34 cellular contexts compared by ENCODE assay signal in genomic region chr1:33330906-33331305, GRCh38. TPM values are rescaled to one million over a fixed set of nuclear protein-coding genes. Genes with fewer than 3 reads are reported as not detected.
A peak's percentile ranks its signal among the peaks of the same experiment; 100 is the strongest.
DNase-seq lines count a peak whose midpoint lies in the region; ATAC-seq and TF ChIP-seq lines count a peak whose summit lies in the region.
"Had no signal": no experiment of that assay in that cellular context is flagged by ENCODE, and none has a peak within 500 bp of the region (broad histone marks: within the 10 kb centered on the region; RNA-seq: fewer than 3 reads in every experiment).

No MANE protein-coding gene starts in this region.

- peaks cover 81% of the 10 kb centered on the region for H3K79me2 ChIP-seq in ACC112 (ENCODE audit: control insufficient read depth, insufficient read depth, low read length, unreplicated experiment)

- H3K9ac ChIP-seq in adipocyte (ENCODE audit: low read length): peak overlapping the region; percentile 51
- H3K9ac ChIP-seq: neural progenitor cell had no signal

- H2AFZ ChIP-seq in ACC112 (ENCODE audit: low read length, unreplicated experiment): no peak overlapping the region
- H2AFZ ChIP-seq: neural progenitor cell had no signal

- TF ChIP-seq EP300 in tibial nerve (IDR thresholded peaks at IDR 0.05): no peak

- WGBS in tibial nerve, 2 donors: 91 to 92% methylated on average over 7 of the region's 7 CpGs

- ATAC-seq in lower lobe of right lung (no peak), gastrocnemius medialis (no peak), left lobe of liver (no peak)
- ATAC-seq: activated CD8-positive, alpha-beta T cell treated with anti-CD3 and anti-CD28 coated beads, Interleukin-2, amount 10 ng/mL, durations not matched to agents 7 days and 5 days; activated T-helper 17 cell treated with anti-CD3 and anti-CD28 coated beads, Interleukin-2, amount 50 U/mL, for 72 hours; gastroesophageal sphincter; HepG2; left cardiac atrium; stimulated activated effector memory CD8-positive, alpha-beta T cell treated with anti-CD3 and anti-CD28 coated beads, Interleukin-12 subunit alpha, Interleukin-12 subunit beta, amount 100 ng/mL, for 72 hours had no signal

- H3K27ac ChIP-seq in ACC112 (ENCODE audit: low read depth, low read length) (peak overlapping the region; percentile 92), lower lobe of right lung (peak overlapping the region; percentile 27), gastrocnemius medialis (peak overlapping the region; percentile 94 to 99 (median 98)), tibial nerve (peak overlapping the region in 2 of 4 donors; percentile 97 to 98)
- H3K27ac ChIP-seq: neural progenitor cell, WERI-Rb-1 had no signal

- H3K4me3 ChIP-seq in ACC112 (ENCODE audit: low read depth, low read length): no peak overlapping the region
- H3K4me3 ChIP-seq in adipocyte (ENCODE audit: low read length): no peak overlapping the region
- H3K4me3 ChIP-seq in lower lobe of right lung: no peak overlapping the region
- no peak overlapping the region for H3K4me3 ChIP-seq in gastrocnemius medialis
- no peak overlapping the region for H3K4me3 ChIP-seq in tibial nerve
- H3K4me3 ChIP-seq: gastroesophageal sphincter, HAP-1, neural progenitor cell, right atrium auricular region, uterus had no signal

- H3K27me3 Mint-ChIP-seq in immature natural killer cell (ENCODE audit: low read depth in 3 of 3): no peaks in the 10 kb centered on the region
- H3K27me3 Mint-ChIP-seq: activated naive CD8-positive, alpha-beta T cell treated with anti-CD3 and anti-CD28 coated beads, Interleukin-2, amount 10 ng/mL, durations not matched to agents 7 days and 5 days; activated T-helper 17 cell treated with anti-CD3 and anti-CD28 coated beads, Interleukin-2, amount 50 U/mL, for 72 hours; dendritic cell treated with granulocyte-macrophage colony-stimulating factor and Interleukin-4, amounts not matched to agents 40 ng/mL and 50 ng/mL, for 4 days had no signal

- no peak overlapping the region for H3K27ac Mint-ChIP-seq in immature natural killer cell
- H3K27ac Mint-ChIP-seq: activated CD8-positive, alpha-beta T cell treated with anti-CD3 and anti-CD28 coated beads, Interleukin-2, amount 10 ng/mL, durations not matched to agents 7 days and 5 days; activated naive CD8-positive, alpha-beta T cell treated with anti-CD3 and anti-CD28 coated beads, Interleukin-2, amount 10 ng/mL, durations not matched to agents 7 days and 5 days; activated T-helper 17 cell treated with anti-CD3 and anti-CD28 coated beads, Interleukin-2, amount 50 U/mL, for 72 hours; CD4-positive, CD25-positive, alpha-beta regulatory T cell; dendritic cell treated with granulocyte-macrophage colony-stimulating factor and Interleukin-4, amounts not matched to agents 40 ng/mL and 50 ng/mL, for 4 days; neural progenitor cell; stimulated activated effector memory CD8-positive, alpha-beta T cell treated with anti-CD3 and anti-CD28 coated beads, Interleukin-12 subunit alpha, Interleukin-12 subunit beta, amount 100 ng/mL, for 72 hours had no signal

- H3K9me3 ChIP-seq in adipocyte (ENCODE audit: control insufficient read depth, low read length) (no peaks in the 10 kb centered on the region), lower lobe of right lung (no peaks in the 10 kb centered on the region), gastrocnemius medialis (no peaks in the 10 kb centered on the region), tibial nerve (no peaks in the 10 kb centered on the region)
- H3K9me3 ChIP-seq: gastroesophageal sphincter, HAP-1, right atrium auricular region, uterus had no signal

- intact Hi-C loops in lower lobe of right lung (cut with DNase I) (no loop called here), gastrocnemius medialis (cut with DNase I; ENCODE audit: low total_unique reads) (no loop called here)

- DNase-seq in adipocyte (ENCODE audit: low read depth) (no peak), lower lobe of right lung (no peak), gastrocnemius medialis (peak in 1 of 2 donors; percentile 10), immature natural killer cell (no peak), tibial nerve (ENCODE audit: low spot score in 2 of 2) (no peak), left lobe of liver (ENCODE audit: low spot score) (no peak)
- DNase-seq in effector CD8-positive, alpha-beta T cell (lab: John Stamatoyannopoulos, UW): no peak
- DNase-seq: activated CD4-positive, alpha-beta T cell treated with anti-CD3 and anti-CD28 coated beads for 4 hours; activated CD8-positive, alpha-beta T cell treated with anti-CD3 and anti-CD28 coated beads, Interleukin-2, amount 10 ng/mL, durations not matched to agents 7 days and 5 days; activated naive CD8-positive, alpha-beta T cell treated with anti-CD3 and anti-CD28 coated beads, Interleukin-2, amount 10 ng/mL, durations not matched to agents 7 days and 5 days; AML-193; Calu3; CD4-positive, CD25-positive, alpha-beta regulatory T cell; central memory CD4-positive, alpha-beta T cell; DND-41; GF-D8; Karpas-422; left cardiac atrium; NCI-H1436; NCI-H2107; stimulated activated CD4-positive, alpha-beta T cell treated with anti-CD3 and anti-CD28 coated beads, Interleukin-4, amount 100 ng/mL, for 4 hours; T1000; uterus; WERI-Rb-1 had no signal

- H3K36me3 ChIP-seq in ACC112 (ENCODE audit: insufficient read depth, low read length) (peaks cover 73% of the 10 kb centered on the region), adipocyte (ENCODE audit: control insufficient read depth, insufficient read depth, low read length, severe bottlenecking) (peaks cover 85% of the 10 kb centered on the region), lower lobe of right lung (peaks cover 90% of the 10 kb centered on the region), gastrocnemius medialis (peaks cover 13 to 62% of the 10 kb centered on the region in 2 donors), tibial nerve (peaks cover 15 to 73% (median 28%) of the 10 kb centered on the region in 3 donors)
- H3K36me3 ChIP-seq: uterus had no signal

- H3K4me1 Mint-ChIP-seq in immature natural killer cell: peaks cover 6 to 18% of the 10 kb centered on the region in 2 donors
- H3K4me1 Mint-ChIP-seq: activated T-helper 17 cell treated with anti-CD3 and anti-CD28 coated beads, Interleukin-2, amount 50 U/mL, for 72 hours had no signal

- in situ Hi-C loops in gastrocnemius medialis (cut with MboI; ENCODE audit: low sequenced_read_pairs in 4 of 4): no loop called here

- TF ChIP-seq CTCF in lower lobe of right lung (IDR thresholded peaks at IDR 0.05): no peak
- no peak for TF ChIP-seq CTCF in gastrocnemius medialis (IDR thresholded peaks at IDR 0.05 in 4 of 5, conservative IDR thresholded peaks at IDR 0.05 in 1 of 5)
- TF ChIP-seq CTCF in tibial nerve (IDR thresholded peaks at IDR 0.05): no peak

- H3K4me1 ChIP-seq in ACC112 (ENCODE audit: control insufficient read depth, insufficient read depth, low read length, unreplicated experiment) (peaks cover 77% of the 10 kb centered on the region), adipocyte (ENCODE audit: control insufficient read depth, insufficient read depth, low read length) (peaks cover 75% of the 10 kb centered on the region), lower lobe of right lung (peaks cover 78% of the 10 kb centered on the region), gastrocnemius medialis (peaks cover 75 to 76% of the 10 kb centered on the region in 2 donors), tibial nerve (peaks cover 3 to 83% (median 60%) of the 10 kb centered on the region in 4 donors)
- H3K4me1 ChIP-seq: HAP-1 had no signal

- H3K9me3 Mint-ChIP-seq in immature natural killer cell: no peaks in the 10 kb centered on the region
- H3K9me3 Mint-ChIP-seq: activated naive CD8-positive, alpha-beta T cell treated with anti-CD3 and anti-CD28 coated beads, Interleukin-2, amount 10 ng/mL, durations not matched to agents 7 days and 5 days; activated T-helper 17 cell treated with anti-CD3 and anti-CD28 coated beads, Interleukin-2, amount 50 U/mL, for 72 hours; CD4-positive, CD25-positive, alpha-beta regulatory T cell; dendritic cell treated with granulocyte-macrophage colony-stimulating factor and Interleukin-4, amounts not matched to agents 40 ng/mL and 50 ng/mL, for 4 days; neural progenitor cell; stimulated activated effector memory CD8-positive, alpha-beta T cell treated with anti-CD3 and anti-CD28 coated beads, Interleukin-12 subunit alpha, Interleukin-12 subunit beta, amount 100 ng/mL, for 72 hours had no signal

- TF ChIP-seq POLR2A in gastrocnemius medialis (IDR thresholded peaks at IDR 0.05) (no peak), tibial nerve (IDR thresholded peaks at IDR 0.05) (no peak)

- H3K4me3 Mint-ChIP-seq in immature natural killer cell: no peak overlapping the region
- H3K4me3 Mint-ChIP-seq: activated CD8-positive, alpha-beta T cell treated with anti-CD3 and anti-CD28 coated beads, Interleukin-2, amount 10 ng/mL, durations not matched to agents 7 days and 5 days; activated naive CD8-positive, alpha-beta T cell treated with anti-CD3 and anti-CD28 coated beads, Interleukin-2, amount 10 ng/mL, durations not matched to agents 7 days and 5 days; activated T-helper 17 cell treated with anti-CD3 and anti-CD28 coated beads, Interleukin-2, amount 50 U/mL, for 72 hours; CD4-positive, CD25-positive, alpha-beta regulatory T cell; dendritic cell treated with granulocyte-macrophage colony-stimulating factor and Interleukin-4, amounts not matched to agents 40 ng/mL and 50 ng/mL, for 4 days; neural progenitor cell; stimulated activated effector memory CD8-positive, alpha-beta T cell treated with anti-CD3 and anti-CD28 coated beads, Interleukin-12 subunit alpha, Interleukin-12 subunit beta, amount 100 ng/mL, for 72 hours had no signal

- peaks cover 13 to 35% (median 23%) of the 10 kb centered on the region in 3 donors for H3K36me3 Mint-ChIP-seq in immature natural killer cell

- H3K27me3 ChIP-seq in ACC112 (ENCODE audit: insufficient read depth, low read length) (no peaks in the 10 kb centered on the region), adipocyte (replicated peaks; ENCODE audit: control insufficient read depth, insufficient read depth, low read length) (no peaks in the 10 kb centered on the region), lower lobe of right lung (ENCODE audit: low read depth) (no peaks in the 10 kb centered on the region), gastrocnemius medialis (no peaks in the 10 kb centered on the region), tibial nerve (no peaks in the 10 kb centered on the region)
- H3K27me3 ChIP-seq: gastroesophageal sphincter, neural progenitor cell, right atrium auricular region, uterus had no signal

RNA-seq across cellular contexts. Expression of gene A3GALT2, which starts 10.0 kb away (rescaled TPM):
- total RNA-seq in lower lobe of right lung: not detected
- not detected for total RNA-seq in gastrocnemius medialis
- polyA plus RNA-seq in immature natural killer cell: not detected
- under 1 TPM in 2 of 4 donors, not detected in 2; 0.42 to 0.66 TPM for total RNA-seq in tibial nerve
- not detected for total RNA-seq in left lobe of liver
- total RNA-seq: activated CD8-positive, alpha-beta T cell treated with anti-CD3 and anti-CD28 coated beads, Interleukin-2, amount 10 ng/mL, durations not matched to agents 7 days and 5 days; activated T-helper 17 cell treated with anti-CD3 and anti-CD28 coated beads, Interleukin-2, amount 50 U/mL, for 72 hours; Calu3; CD4-positive, CD25-positive, alpha-beta regulatory T cell; HepG2; right atrium auricular region; SK-MEL-5 had no signal
- polyA plus RNA-seq: CD4-positive, CD25-positive, alpha-beta regulatory T cell; HepG2 had no signal
